In the genomic region with DNA sequence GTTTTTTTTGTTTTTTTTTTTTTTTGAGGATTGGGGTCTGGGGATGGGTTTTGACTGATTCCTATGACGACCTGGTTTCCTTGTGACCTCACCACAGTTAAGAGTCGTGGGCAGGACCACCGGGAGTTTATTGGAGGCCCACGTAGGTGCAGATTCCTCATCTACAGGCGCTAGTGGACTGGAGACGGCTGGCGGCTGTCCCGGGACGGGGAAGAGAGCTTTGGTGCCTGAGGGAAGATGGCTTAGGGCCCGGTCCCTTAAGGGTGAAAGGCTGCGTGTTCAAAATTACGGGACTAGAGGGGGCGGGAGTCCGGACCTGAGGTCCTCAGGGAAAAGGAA, we compare ENCODE assay signal across 1 cellular context.
TF ChIP-seq lines count a peak whose summit lies in the region.

No MANE protein-coding gene starts in this region.

TF ChIP-seq in HepG2, 621 proteins besides CTCF, POLR2A, EP300 and RAD21:
- TF ChIP-seq, protein P1, sequence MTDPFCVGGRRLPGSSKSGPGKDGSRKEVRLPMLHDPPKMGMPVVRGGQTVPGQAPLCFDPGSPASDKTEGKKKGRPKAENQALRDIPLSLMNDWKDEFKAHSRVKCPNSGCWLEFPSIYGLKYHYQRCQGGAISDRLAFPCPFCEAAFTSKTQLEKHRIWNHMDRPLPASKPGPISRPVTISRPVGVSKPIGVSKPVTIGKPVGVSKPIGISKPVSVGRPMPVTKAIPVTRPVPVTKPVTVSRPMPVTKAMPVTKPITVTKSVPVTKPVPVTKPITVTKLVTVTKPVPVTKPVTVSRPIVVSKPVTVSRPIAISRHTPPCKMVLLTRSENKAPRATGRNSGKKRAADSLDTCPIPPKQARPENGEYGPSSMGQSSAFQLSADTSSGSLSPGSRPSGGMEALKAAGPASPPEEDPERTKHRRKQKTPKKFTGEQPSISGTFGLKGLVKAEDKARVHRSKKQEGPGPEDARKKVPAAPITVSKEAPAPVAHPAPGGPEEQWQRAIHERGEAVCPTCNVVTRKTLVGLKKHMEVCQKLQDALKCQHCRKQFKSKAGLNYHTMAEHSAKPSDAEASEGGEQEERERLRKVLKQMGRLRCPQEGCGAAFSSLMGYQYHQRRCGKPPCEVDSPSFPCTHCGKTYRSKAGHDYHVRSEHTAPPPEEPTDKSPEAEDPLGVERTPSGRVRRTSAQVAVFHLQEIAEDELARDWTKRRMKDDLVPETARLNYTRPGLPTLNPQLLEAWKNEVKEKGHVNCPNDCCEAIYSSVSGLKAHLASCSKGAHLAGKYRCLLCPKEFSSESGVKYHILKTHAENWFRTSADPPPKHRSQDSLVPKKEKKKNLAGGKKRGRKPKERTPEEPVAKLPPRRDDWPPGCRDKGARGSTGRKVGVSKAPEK (CRISPR knock-in tag; IDR thresholded peaks at IDR 0.05; ENCODE audit: borderline replicate concordance): peak; percentile 67; the same call in 1 of the 2 replicates
- TF ChIP-seq, protein P2, sequence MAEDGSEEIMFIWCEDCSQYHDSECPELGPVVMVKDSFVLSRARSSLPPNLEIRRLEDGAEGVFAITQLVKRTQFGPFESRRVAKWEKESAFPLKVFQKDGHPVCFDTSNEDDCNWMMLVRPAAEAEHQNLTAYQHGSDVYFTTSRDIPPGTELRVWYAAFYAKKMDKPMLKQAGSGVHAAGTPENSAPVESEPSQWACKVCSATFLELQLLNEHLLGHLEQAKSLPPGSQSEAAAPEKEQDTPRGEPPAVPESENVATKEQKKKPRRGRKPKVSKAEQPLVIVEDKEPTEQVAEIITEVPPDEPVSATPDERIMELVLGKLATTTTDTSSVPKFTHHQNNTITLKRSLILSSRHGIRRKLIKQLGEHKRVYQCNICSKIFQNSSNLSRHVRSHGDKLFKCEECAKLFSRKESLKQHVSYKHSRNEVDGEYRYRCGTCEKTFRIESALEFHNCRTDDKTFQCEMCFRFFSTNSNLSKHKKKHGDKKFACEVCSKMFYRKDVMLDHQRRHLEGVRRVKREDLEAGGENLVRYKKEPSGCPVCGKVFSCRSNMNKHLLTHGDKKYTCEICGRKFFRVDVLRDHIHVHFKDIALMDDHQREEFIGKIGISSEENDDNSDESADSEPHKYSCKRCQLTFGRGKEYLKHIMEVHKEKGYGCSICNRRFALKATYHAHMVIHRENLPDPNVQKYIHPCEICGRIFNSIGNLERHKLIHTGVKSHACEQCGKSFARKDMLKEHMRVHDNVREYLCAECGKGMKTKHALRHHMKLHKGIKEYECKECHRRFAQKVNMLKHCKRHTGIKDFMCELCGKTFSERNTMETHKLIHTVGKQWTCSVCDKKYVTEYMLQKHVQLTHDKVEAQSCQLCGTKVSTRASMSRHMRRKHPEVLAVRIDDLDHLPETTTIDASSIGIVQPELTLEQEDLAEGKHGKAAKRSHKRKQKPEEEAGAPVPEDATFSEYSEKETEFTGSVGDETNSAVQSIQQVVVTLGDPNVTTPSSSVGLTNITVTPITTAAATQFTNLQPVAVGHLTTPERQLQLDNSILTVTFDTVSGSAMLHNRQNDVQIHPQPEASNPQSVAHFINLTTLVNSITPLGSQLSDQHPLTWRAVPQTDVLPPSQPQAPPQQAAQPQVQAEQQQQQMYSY (CRISPR knock-in tag; IDR thresholded peaks at IDR 0.05): no peak
- TF ChIP-seq SIN3A (IDR thresholded peaks at IDR 0.05; ENCODE audit: borderline replicate concordance, low read depth, low read length) (0 out of 2 replicates have a peak, but pooled peaks have one; percentile 2), ZMYM2 (CRISPR knock-in tag; IDR thresholded peaks at IDR 0.05) (0 out of 2 replicates have a peak, but pooled peaks have one; percentile 3), ZNF777 (CRISPR knock-in tag; IDR thresholded peaks at IDR 0.05) (peak; percentile 43), CREB1 (IDR thresholded peaks at IDR 0.05) (peak; percentile 60; the same call in 1 of the 2 replicates), CREB1 (CRISPR knock-in tag; IDR thresholded peaks at IDR 0.05) (no peak), ZNF605 (CRISPR knock-in tag; IDR thresholded peaks at IDR 0.05) (0 out of 2 replicates have a peak, but pooled peaks have one; percentile 16), ZNF317 (CRISPR knock-in tag; IDR thresholded peaks at IDR 0.05) (no peak), HNF1B (CRISPR knock-in tag; IDR thresholded peaks at IDR 0.05) (no peak), SAFB2 (CRISPR knock-in tag; IDR thresholded peaks at IDR 0.05; ENCODE audit: borderline replicate concordance, low read depth) (0 out of 2 replicates have a peak, but pooled peaks have one; percentile 45)
- TF ChIP-seq, protein P3, sequence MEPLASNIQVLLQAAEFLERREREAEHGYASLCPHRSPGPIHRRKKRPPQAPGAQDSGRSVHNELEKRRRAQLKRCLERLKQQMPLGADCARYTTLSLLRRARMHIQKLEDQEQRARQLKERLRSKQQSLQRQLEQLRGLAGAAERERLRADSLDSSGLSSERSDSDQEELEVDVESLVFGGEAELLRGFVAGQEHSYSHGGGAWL (CRISPR knock-in tag; IDR thresholded peaks at IDR 0.05): 0 out of 2 replicates have a peak, but pooled peaks have one; percentile 16
